In the genomic region with DNA sequence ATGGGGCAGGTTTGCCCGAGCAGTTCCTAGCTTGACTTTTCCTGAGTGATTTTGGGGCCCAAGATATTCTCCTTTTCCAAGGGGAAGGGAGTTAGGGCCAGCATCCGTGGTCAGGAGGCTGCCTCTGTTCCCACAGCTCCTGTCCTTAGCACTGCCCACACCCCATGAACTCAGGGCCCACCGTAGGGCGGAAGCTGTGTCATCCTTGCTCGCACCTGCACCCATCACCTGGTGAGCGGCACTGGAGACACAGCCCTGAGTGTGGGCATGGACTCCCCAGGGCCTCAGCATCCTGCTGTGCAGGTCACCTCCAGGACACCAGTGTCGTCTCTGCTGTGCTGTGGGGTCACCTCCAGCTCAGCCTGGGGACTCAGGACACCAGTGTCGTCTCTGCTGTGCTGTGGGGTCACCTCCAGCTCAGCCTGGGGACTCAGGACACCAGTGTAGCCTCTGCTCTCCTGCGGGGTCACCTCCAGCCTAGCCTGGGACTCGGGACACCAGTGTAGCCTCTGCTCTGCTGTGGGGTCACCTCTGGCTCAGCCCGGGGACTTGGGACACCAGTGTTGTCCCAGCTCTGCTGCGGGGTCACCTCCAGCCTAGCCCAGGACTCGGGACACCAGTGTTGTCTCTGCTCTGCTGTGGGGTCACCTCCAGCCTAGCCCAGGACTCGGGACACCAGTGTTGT, we compare ENCODE assay signal across 9 cellular contexts.
"Had no signal": no experiment of that assay in that cellular context is flagged by ENCODE, and none has a peak within 500 bp of the region (broad histone marks: within the 10 kb centered on the region; RNA-seq: fewer than 3 reads in every experiment).

No MANE protein-coding gene starts in this region.

- H3K4me3 ChIP-seq: left lung had no signal

- H3K36me3 ChIP-seq: left lung had no signal

- DNase-seq: activated CD4-positive, alpha-beta memory T cell treated with anti-CD3 and anti-CD28 coated beads for 36 hours; activated CD4-positive, alpha-beta T cell treated with anti-CD3 and anti-CD28 coated beads for 48 hours; central memory CD4-positive, alpha-beta T cell; effector memory CD4-positive, alpha-beta T cell; foreskin keratinocyte; stimulated activated CD4-positive, alpha-beta T cell treated with anti-CD3 and anti-CD28 coated beads, Interleukin-4, amount 100 ng/mL, for 24 hours; stimulated activated naive CD8-positive, alpha-beta T cell treated with anti-CD3 and anti-CD28 coated beads, Interleukin-15, Interleukin-2, amounts not matched to agents 100 U/mL and 50 U/mL, for 24 hours had no signal

- H3K27me3 ChIP-seq: foreskin keratinocyte had no signal

- H3K9me3 ChIP-seq: left lung had no signal

- H3K4me1 ChIP-seq: foreskin keratinocyte, left lung, parathyroid adenoma had no signal

- H3K27ac ChIP-seq: foreskin keratinocyte, left lung, parathyroid adenoma had no signal

- ATAC-seq: foreskin keratinocyte; left lung; stimulated activated naive CD8-positive, alpha-beta T cell treated with anti-CD3 and anti-CD28 coated beads, Interleukin-15, Interleukin-2, amounts not matched to agents 100 U/mL and 50 U/mL, for 24 hours had no signal
